Comparison of ENCODE assay signal across 8 cellular contexts in the genomic region with DNA sequence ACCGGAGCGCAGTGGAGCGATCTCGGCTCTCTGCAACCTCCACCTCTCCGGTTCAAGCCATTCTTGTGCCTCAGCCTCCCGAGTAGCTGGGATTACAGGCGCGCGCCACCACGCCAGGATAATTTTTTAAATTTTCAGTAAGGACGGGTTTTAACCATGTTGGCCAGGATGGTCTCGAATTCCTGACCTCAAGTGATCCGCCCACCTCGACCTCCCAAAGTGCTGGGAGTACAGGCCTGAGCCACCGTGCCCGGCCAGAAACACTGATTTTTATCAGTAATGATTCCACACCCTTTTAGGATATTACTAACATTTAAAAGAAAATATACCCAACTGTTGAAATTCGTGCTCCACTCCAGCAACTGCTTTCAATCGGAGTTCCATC. TPM values are rescaled to one million over a fixed set of nuclear protein-coding genes. Genes with fewer than 3 reads are reported as not detected.
DNase-seq lines count a peak whose midpoint lies in the region; ATAC-seq and TF ChIP-seq lines count a peak whose summit lies in the region.

No MANE protein-coding gene starts in this region.

- 70% methylated on average over 18 of the region's 18 CpGs for WGBS in HUES64

- peaks cover 18% of the 10 kb centered on the region for H3K4me1 ChIP-seq in HUES64 (ENCODE audit: insufficient read depth, low read length)
- H3K4me1 ChIP-seq in mucosa of rectum (ENCODE audit: control insufficient read depth in 2 of 2, insufficient read depth in 2 of 2, low read length in 2 of 2), result peaks cover 0 to 5% of the 10 kb centered on the region in 2 donors

- DNase-seq in caudate nucleus (lab: John Stamatoyannopoulos, UW), result peak in 3 of 61 donors; percentile 18 to 39 (median 33)
- DNase-seq in NCI-H2029 (lab: John Stamatoyannopoulos, UW), result no peak
- DNase-seq in globus pallidus (ENCODE audit: low spot score), result no peak
- DNase-seq in NCI-H146 (lab: John Stamatoyannopoulos, UW), result no peak

- TF ChIP-seq CTCF in 22Rv1 (IDR thresholded peaks at IDR 0.05), result no peak

- peaks cover 14% of the 10 kb centered on the region; the same call in 1 of the 2 replicates for H3K36me3 ChIP-seq in HUES64 (ENCODE audit: insufficient read depth, low read length)
- no peaks in the 10 kb centered on the region for H3K36me3 ChIP-seq in mucosa of rectum (ENCODE audit: control insufficient read depth in 2 of 2, insufficient read depth in 2 of 2, low read length in 2 of 2)

- H3K9me3 ChIP-seq in HUES64 (ENCODE audit: insufficient read depth, low read depth, low read length) (peaks cover 6% of the 10 kb centered on the region), mucosa of rectum (ENCODE audit: control insufficient read depth in 2 of 2, low read length in 2 of 2) (no peaks in the 10 kb centered on the region)

- H3K27ac ChIP-seq in 22Rv1 (peak overlapping the region; percentile 94), HUES64 (ENCODE audit: low read depth, low read length) (peak overlapping the region; percentile 14; the same call in 1 of the 2 replicates), caudate nucleus (ENCODE audit: low read depth, low read length) (peak overlapping the region; percentile 84), mucosa of rectum (ENCODE audit: low read depth in 2 of 2, low read length in 2 of 2) (peak overlapping the region; percentile 74 to 77)

- 0 out of 2 replicates have a peak, but pooled peaks cover 3% of the 10 kb centered on the region for H3K27me3 ChIP-seq in HUES64 (ENCODE audit: insufficient read depth, low read length)
- no peaks in the 10 kb centered on the region for H3K27me3 ChIP-seq in mucosa of rectum (ENCODE audit: control insufficient read depth in 2 of 2, insufficient read depth in 2 of 2, low read length in 2 of 2)

- H3K9ac ChIP-seq in HUES64 (ENCODE audit: low read depth, low read length) (peak overlapping the region; percentile 60), mucosa of rectum (ENCODE audit: low read depth in 1 of 2, low read length in 2 of 2) (peak overlapping the region; percentile 44 to 83)

- ATAC-seq in GM18909 (IDR thresholded peaks at IDR 0.05; ENCODE audit: poor library complexity, unreplicated experiment), result no peak

- H3K4me3 ChIP-seq in HUES64 (ENCODE audit: low read length) (peak overlapping the region; percentile 61), mucosa of rectum (ENCODE audit: low read length in 2 of 2) (peak overlapping the region; percentile 82 to 85)

RNA-seq across cellular contexts. Expression of a gene that starts 0.5 kb away (rescaled TPM):
- polyA plus RNA-seq in HUES64 (2013, experiment 1 of 2), result 0.50 TPM
- polyA plus RNA-seq in HUES64 (2013, experiment 2 of 2), result 0.82 TPM

Comparison
In these comparisons a context has a peak if more than half of its experiments do, and no peak if none do; other contexts are left out.
1. H3K27ac ChIP-seq: peak in every context shown above with its lines; median percentile 94 in 22Rv1; 84 in caudate nucleus; 76 in mucosa of rectum; 14 in HUES64.